Comparison of ENCODE assay signal across 8 cellular contexts in genomic region chr1:246971322-246971721, GRCh38. TPM values are rescaled to one million over a fixed set of nuclear protein-coding genes. Genes with fewer than 3 reads are reported as not detected.
DNase-seq lines count a peak whose midpoint lies in the region; ATAC-seq and TF ChIP-seq lines count a peak whose summit lies in the region.

No MANE protein-coding gene starts in this region.

- peak; percentile 21 for DNase-seq in DND-41
- DNase-seq in NCI-H1930 (lab: John Stamatoyannopoulos, UW): peak; percentile 25 to 34
- peak; percentile 55 for DNase-seq in activated CD8-positive, alpha-beta T cell treated with anti-CD3 and anti-CD28 coated beads for 36 hours
- peak in 1 of 2 donors; percentile 51 for DNase-seq in fibroblast of lung (ENCODE audit: low read depth in 2 of 2)
- DNase-seq in posterior vena cava (ENCODE audit: low spot score): peak; percentile 83
- no peak for DNase-seq in NCI-H446 (lab: John Stamatoyannopoulos, UW)

- H3K4me2 ChIP-seq in DND-41 (ENCODE audit: insufficient read depth, low read length): no peak overlapping the region
- H3K4me2 ChIP-seq in fibroblast of lung (ENCODE audit: extremely low read depth, insufficient read depth, low read length): peak overlapping the region; percentile 15

- H3K9ac ChIP-seq in DND-41 (ENCODE audit: low read depth, low read length) (no peak overlapping the region), fibroblast of lung (ENCODE audit: insufficient read depth, low read length) (no peak overlapping the region)

- H3K27me3 Mint-ChIP-seq in activated CD8-positive, alpha-beta T cell treated with anti-CD3 and anti-CD28 coated beads for 36 hours: no peaks in the 10 kb centered on the region

- no peak for ATAC-seq in DND-41 (ENCODE audit: insufficient read depth, low read depth)
- no peak for ATAC-seq in activated CD8-positive, alpha-beta T cell treated with anti-CD3 and anti-CD28 coated beads for 36 hours
- ATAC-seq in GM19467 (IDR thresholded peaks at IDR 0.05; ENCODE audit: unreplicated experiment): no peak
- ATAC-seq in HG03139 (IDR thresholded peaks at IDR 0.05; ENCODE audit: unreplicated experiment): no peak

- H3K27ac Mint-ChIP-seq in activated CD8-positive, alpha-beta T cell treated with anti-CD3 and anti-CD28 coated beads for 36 hours: no peak overlapping the region

- H2AFZ ChIP-seq in DND-41 (ENCODE audit: low read depth, low read length) (no peak overlapping the region), fibroblast of lung (ENCODE audit: low read length) (peak overlapping the region; percentile 7)

- no peak overlapping the region for H3K4me3 Mint-ChIP-seq in activated CD8-positive, alpha-beta T cell treated with anti-CD3 and anti-CD28 coated beads for 36 hours

- H3K4me3 ChIP-seq in DND-41 (ENCODE audit: low read depth in 1 of 2, low read length in 2 of 2) (no peak overlapping the region), fibroblast of lung (replicated peaks in 1 of 4; ENCODE audit: control extremely low read depth in 1 of 4, insufficient read depth in 1 of 4, low read depth in 3 of 4, low read length in 4 of 4) (peak overlapping the region in 1 of 4 experiments; percentile 44)

- H3K79me2 ChIP-seq in DND-41 (ENCODE audit: insufficient read depth, low read length) (no peaks in the 10 kb centered on the region), fibroblast of lung (ENCODE audit: control insufficient read depth, insufficient read depth, low read length) (no peaks in the 10 kb centered on the region)

- TF ChIP-seq CTCF in DND-41 (IDR thresholded peaks at IDR 0.05; ENCODE audit: borderline replicate concordance, extremely low read depth, low read length, poor library complexity, severe bottlenecking) (peak; percentile 58), fibroblast of lung (conservative IDR thresholded peaks at IDR 0.05 in 1 of 2, IDR thresholded peaks at IDR 0.05 in 1 of 2; ENCODE audit: low read depth in 1 of 2, low read length in 2 of 2) (peak; percentile 74 to 89)
- peak; percentile 81 for TF ChIP-seq CTCF in activated CD8-positive, alpha-beta T cell treated with anti-CD3 and anti-CD28 coated beads for 36 hours (IDR thresholded peaks at IDR 0.05)

- no peaks in the 10 kb centered on the region for H3K4me1 ChIP-seq in DND-41 (ENCODE audit: insufficient read depth, low read length)
- no peaks in the 10 kb centered on the region for H3K4me1 ChIP-seq in fibroblast of lung (ENCODE audit: control insufficient read depth, extremely low read depth, insufficient read depth, low read length)

- CTCF ChIA-PET in activated CD8-positive, alpha-beta T cell treated with anti-CD3 and anti-CD28 coated beads for 36 hours (lab: Charles Lee): interaction anchor here (0.6 to 1.6 kb wide), 11 partner anchors 11 to 230 kb away, joined by 3 to 9 read pairs (median 4); no protein-coding TSS in a partner anchor

- intact Hi-C loops in activated CD8-positive, alpha-beta T cell treated with anti-CD3 and anti-CD28 coated beads for 36 hours (cut with micrococcal nuclease): no loop called here
- intact Hi-C loops in posterior vena cava (cut with DNase I): no loop called here

- H3K36me3 Mint-ChIP-seq in activated CD8-positive, alpha-beta T cell treated with anti-CD3 and anti-CD28 coated beads for 36 hours (ENCODE audit: low read depth): peaks cover 7% of the 10 kb centered on the region

- H3K27ac ChIP-seq in DND-41 (ENCODE audit: low read length) (no peak overlapping the region), fibroblast of lung (ENCODE audit: insufficient read depth, low read length) (no peak overlapping the region)

- POLR2A ChIA-PET in activated CD8-positive, alpha-beta T cell treated with anti-CD3 and anti-CD28 coated beads for 36 hours (lab: Charles Lee): no interaction called here

- H4K20me1 ChIP-seq in DND-41 (ENCODE audit: insufficient read depth, low read length): no peaks in the 10 kb centered on the region
- no peaks in the 10 kb centered on the region for H4K20me1 ChIP-seq in fibroblast of lung (ENCODE audit: control insufficient read depth, extremely low read depth, insufficient read depth, low read length)

- peaks cover 53% of the 10 kb centered on the region for H3K36me3 ChIP-seq in DND-41 (ENCODE audit: insufficient read depth, low read length)
- no peaks in the 10 kb centered on the region for H3K36me3 ChIP-seq in fibroblast of lung (ENCODE audit: control insufficient read depth, insufficient read depth, low read length)

- H3K27me3 ChIP-seq in DND-41 (ENCODE audit: insufficient read depth, low read length, poor library complexity) (no peaks in the 10 kb centered on the region), fibroblast of lung (ENCODE audit: control insufficient read depth, insufficient read depth, low read length) (no peaks in the 10 kb centered on the region)

- peaks cover 12% of the 10 kb centered on the region for H3K9me3 Mint-ChIP-seq in activated CD8-positive, alpha-beta T cell treated with anti-CD3 and anti-CD28 coated beads for 36 hours

- H3K9me3 ChIP-seq in DND-41 (ENCODE audit: insufficient read depth, low read length, severe bottlenecking) (peaks cover 54% of the 10 kb centered on the region), fibroblast of lung (ENCODE audit: control insufficient read depth, insufficient read depth, low read depth, low read length) (no peaks in the 10 kb centered on the region)

- no peaks in the 10 kb centered on the region for H3K4me1 Mint-ChIP-seq in activated CD8-positive, alpha-beta T cell treated with anti-CD3 and anti-CD28 coated beads for 36 hours (ENCODE audit: low read depth)

RNA-seq across cellular contexts. Expression of gene ZNF695, which starts 36.5 kb away (rescaled TPM):
- 1 to 10 TPM; 1.1 to 2.6 TPM for total RNA-seq in activated CD8-positive, alpha-beta T cell treated with anti-CD3 and anti-CD28 coated beads for 36 hours
- 1.0 and 2.6 TPM in 2 replicates for total RNA-seq in fibroblast of lung
- 0.61 and 3.1 TPM in 2 replicates for polyA plus RNA-seq in fibroblast of lung
- polyA plus RNA-seq in fibroblast of lung (2012): 0.61 and 2.6 TPM in 2 replicates
- not detected in 2 replicates for polyA minus RNA-seq in fibroblast of lung (ENCODE audit: low replicate concordance)
- total RNA-seq in posterior vena cava: under 1 TPM in 1 of 2 donors, not detected in 1; 0.23 TPM

RNA-seq across cellular contexts. Expression of gene AHCTF1, which starts 39.6 kb away (rescaled TPM):
- total RNA-seq in activated CD8-positive, alpha-beta T cell treated with anti-CD3 and anti-CD28 coated beads for 36 hours: 10 to 100 TPM; 42.4 to 45.3 TPM
- total RNA-seq in fibroblast of lung (22.3 and 30.6 TPM in 2 replicates), posterior vena cava (10 to 100 TPM; 22.6 to 33.4 TPM)
- 15.8 and 17.5 TPM in 2 replicates for polyA plus RNA-seq in fibroblast of lung
- 11.6 and 12.7 TPM in 2 replicates for polyA plus RNA-seq in fibroblast of lung (2012)
- polyA minus RNA-seq in fibroblast of lung (ENCODE audit: low replicate concordance): 3.2 and 3.3 TPM in 2 replicates

Comparison
In these comparisons a context has a peak if more than half of its experiments do, and no peak if none do; other contexts are left out.
1. DNase-seq: peak in DND-41 (single experiment), NCI-H1930 (2 of 2), activated CD8-positive, alpha-beta T cell treated with anti-CD3 and anti-CD28 coated beads for 36 hours (single experiment) and posterior vena cava (single experiment); none in NCI-H446 (0 of 2).
2. Peak in every context shown above with its lines, with median percentiles within 50 percentile points of each other: CTCF ChIP-seq.